16 cellular contexts compared by ENCODE assay signal in the genomic region with DNA sequence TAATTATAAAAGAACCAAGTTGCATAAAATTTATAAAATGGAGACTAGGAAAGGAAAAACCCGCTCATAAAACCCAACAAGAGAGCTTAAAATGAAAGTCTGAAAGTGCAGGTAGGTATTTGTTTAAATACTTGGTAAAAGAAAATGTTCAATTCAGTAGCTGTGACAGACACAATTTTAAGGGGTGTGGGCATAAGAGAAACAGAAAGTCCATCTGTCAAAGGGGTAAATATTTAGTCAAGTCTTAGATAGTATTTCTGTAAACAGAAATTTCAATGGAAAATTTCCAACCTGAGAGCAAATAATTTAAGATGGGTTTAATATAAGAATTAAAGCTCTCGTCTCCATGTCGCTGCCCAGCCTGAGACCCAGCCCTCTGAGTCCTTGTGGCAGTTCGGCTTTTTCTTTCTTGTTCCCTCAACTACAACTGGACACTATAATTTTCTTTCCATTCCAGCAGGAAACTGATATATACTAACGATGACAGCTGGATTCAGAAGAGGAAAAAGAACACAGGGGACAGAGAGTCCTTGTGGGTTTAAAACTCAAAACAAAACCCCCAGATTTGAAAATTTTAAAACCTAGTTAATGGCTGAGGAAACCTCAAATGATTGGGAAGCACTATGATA.
DNase-seq lines count a peak whose midpoint lies in the region; ATAC-seq and TF ChIP-seq lines count a peak whose summit lies in the region.
"Had no signal": no experiment of that assay in that cellular context is flagged by ENCODE, and none has a peak within 500 bp of the region (broad histone marks: within the 10 kb centered on the region; RNA-seq: fewer than 3 reads in every experiment).

No MANE protein-coding gene starts in this region.

- H3K27me3 ChIP-seq in heart left ventricle: no peaks in the 10 kb centered on the region
- no peaks in the 10 kb centered on the region for H3K27me3 ChIP-seq in right cardiac atrium (ENCODE audit: control insufficient read depth, insufficient read depth)
- H3K27me3 ChIP-seq in hepatocyte: no peaks in the 10 kb centered on the region
- no peaks in the 10 kb centered on the region for H3K27me3 ChIP-seq in psoas muscle (ENCODE audit: insufficient read depth in 3 of 3, low read length in 2 of 3)

- no peaks in the 10 kb centered on the region for H3K79me2 ChIP-seq in hepatocyte

- H3K9me3 ChIP-seq in heart left ventricle: no peaks in the 10 kb centered on the region
- H3K9me3 ChIP-seq in right cardiac atrium (ENCODE audit: control insufficient read depth, low read length): no peaks in the 10 kb centered on the region
- H3K9me3 ChIP-seq in hepatocyte (ENCODE audit: low read depth): no peaks in the 10 kb centered on the region
- H3K9me3 ChIP-seq in psoas muscle: no peaks in the 10 kb centered on the region

- H3K4me1 ChIP-seq in heart left ventricle: peaks cover 4 to 38% (median 22%) of the 10 kb centered on the region in 12 donors
- H3K4me1 ChIP-seq in right cardiac atrium (ENCODE audit: control insufficient read depth, insufficient read depth, low read length): peaks cover 4% of the 10 kb centered on the region
- peaks cover 42% of the 10 kb centered on the region for H3K4me1 ChIP-seq in hepatocyte (ENCODE audit: insufficient read depth)
- peaks cover 27% of the 10 kb centered on the region for H3K4me1 ChIP-seq in psoas muscle

- peaks cover 0 to 5% (median under 1%) of the 10 kb centered on the region in 9 donors for H3K36me3 ChIP-seq in heart left ventricle
- H3K36me3 ChIP-seq in hepatocyte (replicated peaks; ENCODE audit: insufficient read depth, low read depth): no peaks in the 10 kb centered on the region
- H3K36me3 ChIP-seq in psoas muscle (ENCODE audit: insufficient read depth in 1 of 2, low read depth in 1 of 2): no peaks in the 10 kb centered on the region

- ATAC-seq in heart left ventricle (no peak), right cardiac atrium (no peak), psoas muscle (no peak), HG02798 (IDR thresholded peaks at IDR 0.05; ENCODE audit: poor library complexity, unreplicated experiment) (no peak)
- ATAC-seq: stimulated activated naive B cell treated with anti-CD40 and anti-IgM and Interleukin-4, amounts not matched to agents 10 μg/mL and 1 μg/mL and 100 μg/mL, for 72 hours had no signal

- H3K9me2 ChIP-seq in hepatocyte (replicated peaks; ENCODE audit: insufficient read depth): no peaks in the 10 kb centered on the region

- 74 to 78% (median 76%) methylated on average over 5 of the region's 5 CpGs for WGBS in heart left ventricle, 4 donors
- 67% methylated on average over 5 of the region's 5 CpGs for WGBS in right cardiac atrium
- 62% methylated on average over 5 of the region's 5 CpGs for WGBS in hepatocyte (ENCODE audit: low lambda C conversion rate, missing lambda C conversion rate)
- WGBS in psoas muscle, 3 donors: 57 to 70% (median 69%) methylated on average over 5 of the region's 5 CpGs

- TF ChIP-seq CTCF in heart left ventricle (IDR thresholded peaks at IDR 0.05) (no peak), hepatocyte (IDR thresholded peaks at IDR 0.05; ENCODE audit: poor library complexity) (no peak), psoas muscle (IDR thresholded peaks at IDR 0.05) (no peak)

- H4K20me1 ChIP-seq in hepatocyte (ENCODE audit: insufficient read depth, poor library complexity, severe bottlenecking): no peaks in the 10 kb centered on the region

- peak overlapping the region; percentile 44 for H3K4me2 ChIP-seq in hepatocyte

- H2AFZ ChIP-seq in hepatocyte: no peak overlapping the region

- H3K4me3 ChIP-seq in heart left ventricle (no peak overlapping the region), right cardiac atrium (ENCODE audit: low read length) (no peak overlapping the region), hepatocyte (no peak overlapping the region), psoas muscle (no peak overlapping the region)

- DNase-seq in heart left ventricle: no peak
- no peak for DNase-seq in right cardiac atrium
- no peak for DNase-seq in hepatocyte (ENCODE audit: low spot score)
- DNase-seq in psoas muscle: no peak
- DNase-seq in substantia nigra (lab: John Stamatoyannopoulos, UW): no peak
- no peak for DNase-seq in C1 segment of cervical spinal cord (lab: John Stamatoyannopoulos, UW)
- no peak for DNase-seq in NCI-H1930 (lab: John Stamatoyannopoulos, UW)
- DNase-seq: activated CD4-positive, alpha-beta T cell treated with anti-CD3 and anti-CD28 coated beads, Interleukin-2, amount 10 ng/mL, durations not matched to agents 24 days and 14 days; activated gamma-delta T cell treated with Interleukin-2 at 50 U/mL for 16 hours; amniotic stem cell; CD4-positive, CD25-positive, alpha-beta regulatory T cell; DMS79 treated with DMSO at 0.1 percent for 48 hours; HCEC 1CT; mammary epithelial cell; stimulated activated naive B cell treated with anti-CD40 and anti-IgM and Interleukin-4, amounts not matched to agents 10 μg/mL and 1 μg/mL and 100 μg/mL, for 72 hours had no signal

- TF ChIP-seq POLR2A in heart left ventricle (IDR thresholded peaks at IDR 0.05): no peak

- intact Hi-C loops in heart left ventricle (cut with DNase I) (loop anchor here in 1 of 10 donors (5.0 kb wide), 1 partner anchor 37 kb away; no protein-coding TSS in a partner anchor), right cardiac atrium (cut with DNase I) (no loop called here), psoas muscle (cut with DNase I) (no loop called here)

- H3K27ac ChIP-seq in heart left ventricle: peak overlapping the region in 10 of 12 donors; percentile 9 to 74 (median 42)
- H3K27ac ChIP-seq in right cardiac atrium (ENCODE audit: low read length): no peak overlapping the region
- H3K27ac ChIP-seq in hepatocyte: peak overlapping the region; percentile 48
- peak overlapping the region; percentile 54 for H3K27ac ChIP-seq in psoas muscle
- H3K27ac ChIP-seq in substantia nigra (ENCODE audit: low read depth, low read length, poor library complexity, severe bottlenecking): no peak overlapping the region

Comparison
In these comparisons a context has a peak if more than half of its experiments do, and no peak if none do; other contexts are left out.
1. H3K27ac ChIP-seq: peak in heart left ventricle (10 of 12), hepatocyte (single experiment) and psoas muscle (single experiment); none in right cardiac atrium (single experiment) and substantia nigra (single experiment).